Comparison of ENCODE assay signal across 10 cellular contexts in genomic region chr9:35758475-35759050, GRCh38. TPM values are rescaled to one million over a fixed set of nuclear protein-coding genes. Genes with fewer than 3 reads are reported as not detected.
DNase-seq lines count a peak whose midpoint lies in the region; TF ChIP-seq lines count a peak whose summit lies in the region.
"Had no signal": no experiment of that assay in that cellular context is flagged by ENCODE, and none has a peak within 500 bp of the region (broad histone marks: within the 10 kb centered on the region; RNA-seq: fewer than 3 reads in every experiment).

No MANE protein-coding gene starts in this region.

- peak overlapping the region; percentile 91 for H3K27ac ChIP-seq in OCI-LY1 (ENCODE audit: low read depth, low read length, poor library complexity, severe bottlenecking)
- H3K27ac ChIP-seq in duodenal mucosa (ENCODE audit: low read depth, low read length): no peak overlapping the region
- H3K27ac ChIP-seq in sigmoid colon: peak overlapping the region; percentile 79 to 90 (median 82)
- H3K27ac ChIP-seq: vagina had no signal

- H3K27me3 ChIP-seq in OCI-LY1 (ENCODE audit: insufficient read depth, low read length) (no peaks in the 10 kb centered on the region), duodenal mucosa (ENCODE audit: control insufficient read depth in 1 of 2, insufficient read depth in 2 of 2, low read length in 2 of 2) (no peaks in the 10 kb centered on the region), sigmoid colon (no peaks in the 10 kb centered on the region)
- H3K27me3 ChIP-seq: vagina had no signal

- no peaks in the 10 kb centered on the region for H3K79me2 ChIP-seq in OCI-LY1 (ENCODE audit: insufficient read depth, low read length)

- TF ChIP-seq EP300 in sigmoid colon (IDR thresholded peaks at IDR 0.05): no peak

- TF ChIP-seq CTCF in OCI-LY1 (IDR thresholded peaks at IDR 0.05; ENCODE audit: low read length) (no peak), sigmoid colon (IDR thresholded peaks at IDR 0.05) (no peak)

- H3K4me2 ChIP-seq in OCI-LY1 (ENCODE audit: low read length): peak overlapping the region; percentile 96

- DNase-seq in sigmoid colon: no peak
- no peak for DNase-seq in EL
- no peak for DNase-seq in NCI-H1436 treated with DMSO at 0.1 percent for 48 hours (lab: John Stamatoyannopoulos, UW)
- DNase-seq in NCI-H2029 treated with DMSO at 0.1 percent for 48 hours (lab: John Stamatoyannopoulos, UW): no peak
- DNase-seq: stimulated activated CD4-positive, alpha-beta T cell treated with anti-CD3 and anti-CD28 coated beads, Interleukin-15, amount 100 ng/mL, for 24 hours had no signal

- TF ChIP-seq POLR2A in sigmoid colon (IDR thresholded peaks at IDR 0.05): no peak

- intact Hi-C loops in sigmoid colon (cut with DNase I): no loop called here

- H3K36me3 ChIP-seq in OCI-LY1 (ENCODE audit: insufficient read depth, low read length) (0 out of 2 replicates have a peak, but pooled peaks cover 4% of the 10 kb centered on the region), duodenal mucosa (ENCODE audit: control insufficient read depth in 1 of 2, insufficient read depth in 2 of 2, low read length in 2 of 2) (peaks cover 8 to 9% of the 10 kb centered on the region in 2 donors), sigmoid colon (peaks cover 0 to 13% (median 4%) of the 10 kb centered on the region in 4 donors)

- H3K9ac ChIP-seq in OCI-LY1 (ENCODE audit: low read length) (peak overlapping the region; percentile 95; the same call in 1 of the 2 replicates), duodenal mucosa (ENCODE audit: low read depth in 1 of 2, low read length in 2 of 2) (peak overlapping the region; percentile 6 to 12)

- peaks cover 31% of the 10 kb centered on the region for H3K4me1 ChIP-seq in OCI-LY1 (ENCODE audit: insufficient read depth, low read length, severe bottlenecking)
- H3K4me1 ChIP-seq in duodenal mucosa (ENCODE audit: control insufficient read depth in 1 of 2, insufficient read depth in 2 of 2, low read length in 2 of 2): peaks cover 18 to 32% of the 10 kb centered on the region in 2 donors
- peaks cover 0 to 27% (median 23%) of the 10 kb centered on the region in 4 donors for H3K4me1 ChIP-seq in sigmoid colon

- H4K20me1 ChIP-seq in OCI-LY1 (ENCODE audit: insufficient read depth, low read length): no peaks in the 10 kb centered on the region

- H3K9me3 ChIP-seq in OCI-LY1 (ENCODE audit: low read length): no peaks in the 10 kb centered on the region
- no peaks in the 10 kb centered on the region for H3K9me3 ChIP-seq in duodenal mucosa (ENCODE audit: control insufficient read depth in 1 of 2, low read length in 2 of 2)
- H3K9me3 ChIP-seq in sigmoid colon: no peaks in the 10 kb centered on the region
- H3K9me3 ChIP-seq: vagina had no signal

- no peak overlapping the region for H2AFZ ChIP-seq in OCI-LY1 (ENCODE audit: low read length)

- no peaks in the 10 kb centered on the region for H3K9me2 ChIP-seq in OCI-LY1 (ENCODE audit: low read depth, low read length)

- H3K4me3 ChIP-seq in GM08714 (ENCODE audit: low read length) (peak overlapping the region; percentile 45), OCI-LY1 (ENCODE audit: low read depth, low read length, poor library complexity, severe bottlenecking) (peak overlapping the region; percentile 90), duodenal mucosa (ENCODE audit: low read depth in 1 of 2, low read length in 2 of 2) (peak overlapping the region in 1 of 2 donors; percentile 27), sigmoid colon (no peak overlapping the region)
- H3K4me3 ChIP-seq: lung, vagina had no signal

- 36 to 48% methylated on average over 3 of the region's 3 CpGs for WGBS in sigmoid colon, 2 donors

- no peaks in the 10 kb centered on the region for H3F3A ChIP-seq in OCI-LY1 (ENCODE audit: insufficient read depth, low read length)

RNA-seq across cellular contexts. Expression of gene MSMP, which starts 4.5 kb away (rescaled TPM):
- not detected for total RNA-seq in sigmoid colon
- polyA plus RNA-seq in sigmoid colon: under 1 TPM in 1 of 3 donors, not detected in 2; 0.57 TPM
- total RNA-seq: vagina had no signal

RNA-seq across cellular contexts. Expression of gene RGP1, which starts 9.5 kb away (rescaled TPM):
- 10 to 100 TPM; 13.3 to 23.5 (median 13.5) TPM for total RNA-seq in sigmoid colon
- 10 to 100 TPM; 10.2 to 37.2 (median 21.3) TPM for polyA plus RNA-seq in sigmoid colon

RNA-seq across cellular contexts. Expression of gene GBA2, which starts 9.5 kb away (rescaled TPM):
- 10 to 100 TPM; 45.9 to 91.7 (median 64.8) TPM for total RNA-seq in sigmoid colon
- 10 to 100 TPM; 34.8 to 88.5 (median 58.5) TPM for polyA plus RNA-seq in sigmoid colon

RNA-seq across cellular contexts. Expression of gene CREB3, which starts 26.1 kb away (rescaled TPM):
- total RNA-seq in sigmoid colon: 10 to 100 TPM; 65.9 to 82.7 (median 75.4) TPM
- polyA plus RNA-seq in sigmoid colon: 10 to 100 TPM; 31.0 to 39.0 (median 35.3) TPM

RNA-seq across cellular contexts. Expression of gene TLN1, which starts 26.6 kb away (rescaled TPM):
- 100 to 1,000 TPM; 354 to 609 (median 525) TPM for total RNA-seq in sigmoid colon
- polyA plus RNA-seq in sigmoid colon: 100 to 1,000 TPM in 1 of 3 donors, 10 to 100 TPM in 2; 45.0 to 143 (median 57.6) TPM

Comparison
In these comparisons a context has a peak if more than half of its experiments do, and no peak if none do; other contexts are left out.
1. H3K4me3 ChIP-seq: peak in GM08714 (single experiment) and OCI-LY1 (single experiment); none in sigmoid colon (0 of 4).